35 cellular contexts compared by ENCODE assay signal in genomic region chr6:137006056-137006455, GRCh38. TPM values are rescaled to one million over a fixed set of nuclear protein-coding genes. Genes with fewer than 3 reads are reported as not detected.
"Had no signal": no experiment of that assay in that cellular context is flagged by ENCODE, and none has a peak within 500 bp of the region (broad histone marks: within the 10 kb centered on the region; RNA-seq: fewer than 3 reads in every experiment).

No MANE protein-coding gene starts in this region.

- H3K27ac ChIP-seq: KMS-11 had no signal

- DNase-seq: Karpas-422, Kasumi-1, KG1, MG63, MM.1S, MV-4-11, NCI-H1048, NCI-H1092, NCI-H1092 treated with DMSO at 0.1 percent for 48 hours, NCI-H1105, NCI-H1105 treated with DMSO at 0.1 percent for 48 hours, NCI-H1417, NCI-H1417 treated with DMSO at 0.1 percent for 48 hours, NCI-H1436, NCI-H1436 treated with DMSO at 0.1 percent for 48 hours, NCI-H146, NCI-H1694, NCI-H1694 treated with DMSO at 0.1 percent for 48 hours, NCI-H187, NCI-H187 treated with DMSO at 0.1 percent for 48 hours, NCI-H1930, NCI-H2029, NCI-H2029 treated with DMSO at 0.1 percent for 48 hours, NCI-H2081, NCI-H2081 treated with DMSO at 0.1 percent for 48 hours, NCI-H2107, NCI-H2171, NCI-H2171 treated with DMSO at 0.1 percent for 48 hours, NCI-H2227 treated with DMSO at 0.1 percent for 48 hours, NCI-H226, NCI-H345, NCI-H446, NCI-H446 treated with DMSO at 0.1 percent for 48 hours had no signal

- H3K27me3 ChIP-seq: MG63 had no signal

- H3K36me3 ChIP-seq: MG63 had no signal

- H3K4me3 ChIP-seq: MG63 had no signal

- H3K9ac ChIP-seq: KMS-11 had no signal

- H3K9me3 ChIP-seq: MG63 had no signal

- H3K4me2 ChIP-seq: KMS-11 had no signal

RNA-seq across cellular contexts. Expression of gene IL20RA, which starts 38.7 kb away (rescaled TPM):
- total RNA-seq: M059J had no signal
